Comparison of ENCODE assay signal across 9 cellular contexts in the genomic region with DNA sequence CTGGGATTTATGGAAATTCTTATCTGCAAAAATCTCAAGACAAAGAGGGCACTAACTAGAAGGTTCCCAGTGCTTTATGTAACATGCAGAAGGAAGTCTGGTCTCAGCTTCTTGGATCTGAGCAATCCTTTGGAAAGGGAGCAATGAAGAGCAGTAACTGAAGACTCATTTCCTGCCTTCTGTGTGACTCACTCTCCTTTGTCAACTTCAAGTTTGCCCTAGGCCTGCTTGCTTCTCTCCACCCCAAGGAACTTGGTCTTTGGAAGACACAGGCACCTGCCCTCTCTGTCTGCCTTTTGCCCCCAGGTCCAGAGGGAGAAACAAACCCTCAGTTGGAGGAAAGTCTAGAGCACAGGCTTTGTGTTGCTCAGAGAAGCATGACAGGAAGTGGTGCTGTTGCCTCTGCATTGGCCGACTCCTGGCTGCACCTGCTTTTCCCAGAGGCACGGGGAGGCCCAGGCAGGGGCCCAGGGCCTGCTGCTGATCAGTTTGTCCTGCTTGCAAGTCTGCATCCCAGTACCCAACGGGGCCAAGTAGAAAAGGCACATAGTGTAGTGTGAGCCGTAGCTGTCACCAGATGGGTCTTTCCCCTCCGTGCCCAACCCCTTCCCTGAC.
A peak's percentile ranks its signal among the peaks of the same experiment; 100 is the strongest.
DNase-seq lines count a peak whose midpoint lies in the region; ATAC-seq and TF ChIP-seq lines count a peak whose summit lies in the region.
"Had no signal": no experiment of that assay in that cellular context is flagged by ENCODE, and none has a peak within 500 bp of the region (broad histone marks: within the 10 kb centered on the region; RNA-seq: fewer than 3 reads in every experiment).

No MANE protein-coding gene starts in this region.

- no peak for TF ChIP-seq CTCF in heart right ventricle (IDR thresholded peaks at IDR 0.05)
- TF ChIP-seq CTCF in right atrium auricular region (IDR thresholded peaks at IDR 0.05) = no peak
- TF ChIP-seq CTCF in coronary artery (IDR thresholded peaks at IDR 0.05) = no peak
- TF ChIP-seq CTCF in natural killer cell (IDR thresholded peaks at IDR 0.05) = no peak

- H3K27me3 Mint-ChIP-seq in natural killer cell (ENCODE audit: low read depth in 2 of 2) = no peaks in the 10 kb centered on the region
- H3K27me3 Mint-ChIP-seq: brain had no signal

- H3K27ac Mint-ChIP-seq in natural killer cell = peak overlapping the region; percentile 74 to 96

- DNase-seq in heart right ventricle (no peak), right atrium auricular region (ENCODE audit: low spot score) (no peak), SHP77 (lab: John Stamatoyannopoulos, UW) (peak; percentile 51 to 73), coronary artery (ENCODE audit: low spot score) (no peak), natural killer cell (no peak), NCI-H446 (lab: John Stamatoyannopoulos, UW) (no peak)

- peak overlapping the region in 9 of 10 donors; percentile 3 to 91 (median 46) for H3K27ac ChIP-seq in heart right ventricle
- peak overlapping the region in 1 of 2 donors; percentile 73 for H3K27ac ChIP-seq in right atrium auricular region
- H3K27ac ChIP-seq in coronary artery = peak overlapping the region; percentile 48 to 85

- H3K36me3 Mint-ChIP-seq in natural killer cell = no peaks in the 10 kb centered on the region

- no peaks in the 10 kb centered on the region for H3K27me3 ChIP-seq in heart right ventricle
- no peaks in the 10 kb centered on the region for H3K27me3 ChIP-seq in right atrium auricular region

- H3K9me3 ChIP-seq in heart right ventricle (no peaks in the 10 kb centered on the region), right atrium auricular region (no peaks in the 10 kb centered on the region)

- peak in 4 of 8 donors; percentile 15 to 64 (median 36) for ATAC-seq in heart right ventricle
- peak in 2 of 3 donors; percentile 32 to 46 for ATAC-seq in natural killer cell
- ATAC-seq in HG02973 (IDR thresholded peaks at IDR 0.05; ENCODE audit: unreplicated experiment) = no peak
- no peak for ATAC-seq in HG03565 (IDR thresholded peaks at IDR 0.05; ENCODE audit: unreplicated experiment)

- H3K4me3 Mint-ChIP-seq in natural killer cell = peak overlapping the region; percentile 28

- no peaks in the 10 kb centered on the region for H3K9me3 Mint-ChIP-seq in natural killer cell
- H3K9me3 Mint-ChIP-seq: brain had no signal

- H3K36me3 ChIP-seq in heart right ventricle (peaks cover 0 to 38% (median 3%) of the 10 kb centered on the region in 9 donors), right atrium auricular region (no peaks in the 10 kb centered on the region)

- peaks cover 26 to 81% (median 71%) of the 10 kb centered on the region in 9 donors for H3K4me1 ChIP-seq in heart right ventricle
- peaks cover 0 to 63% of the 10 kb centered on the region in 2 donors for H3K4me1 ChIP-seq in right atrium auricular region

- peaks cover 58 to 60% of the 10 kb centered on the region in 2 donors for H3K4me1 Mint-ChIP-seq in natural killer cell

- no peak overlapping the region for H3K4me3 ChIP-seq in heart right ventricle
- H3K4me3 ChIP-seq in right atrium auricular region = no peak overlapping the region
- H3K4me3 ChIP-seq in coronary artery = no peak overlapping the region

- intact Hi-C loops in heart right ventricle (cut with DNase I) = loop anchor here in 1 of 10 donors (10.0 kb wide), 1 partner anchor 66 kb away; no protein-coding TSS in a partner anchor
- intact Hi-C loops in natural killer cell (cut with micrococcal nuclease) = no loop called here

- WGBS in heart right ventricle, 2 donors = 56 to 58% methylated on average over 5 of the region's 5 CpGs

Comparison
In these comparisons a context has a peak if more than half of its experiments do, and no peak if none do; other contexts are left out.
1. ATAC-seq: peak in natural killer cell (2 of 3); none in HG02973 (single experiment) and HG03565 (single experiment).
2. DNase-seq: peak in SHP77 (2 of 2); none in heart right ventricle (0 of 2), right atrium auricular region (single experiment), coronary artery (single experiment), natural killer cell (single experiment) and NCI-H446 (0 of 2).